Comparison of ENCODE assay signal across 9 cellular contexts in the genomic region with DNA sequence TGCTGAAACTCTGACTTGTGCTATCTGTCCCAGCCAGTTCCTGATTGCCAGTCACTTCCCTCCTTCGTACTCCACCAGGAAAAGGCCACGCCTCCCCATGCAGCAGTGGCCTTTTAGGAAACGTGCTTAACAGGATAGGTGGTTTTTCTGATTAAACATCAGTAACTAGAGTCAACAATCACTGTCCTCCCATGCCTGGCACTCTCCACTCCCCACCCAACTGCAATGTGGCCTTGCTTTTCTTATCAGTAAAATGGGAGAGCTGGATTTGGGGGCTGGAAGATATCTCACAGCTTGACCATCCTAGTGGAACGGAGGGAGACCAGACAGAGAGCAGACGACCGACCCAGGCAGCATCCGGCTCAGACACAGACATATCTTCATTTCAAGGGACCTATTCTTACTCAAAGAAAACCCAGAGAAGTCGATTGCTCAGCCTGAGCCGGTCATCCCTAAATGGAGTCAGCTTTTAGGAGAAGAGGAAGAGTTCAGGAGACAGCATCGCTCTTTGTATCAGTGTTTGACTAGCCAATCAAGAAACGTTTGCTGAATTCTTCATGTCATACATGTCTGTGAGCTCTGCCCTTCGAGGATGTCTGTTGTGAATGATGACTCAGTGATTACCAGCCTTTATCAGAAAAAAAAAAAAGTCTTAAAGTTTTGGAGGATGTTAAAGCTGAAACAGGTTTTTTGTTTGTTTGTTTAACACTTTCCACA. TPM values are rescaled to one million over a fixed set of nuclear protein-coding genes. Genes with fewer than 3 reads are reported as not detected.
DNase-seq lines count a peak whose midpoint lies in the region; ATAC-seq and TF ChIP-seq lines count a peak whose summit lies in the region.
"Had no signal": no experiment of that assay in that cellular context is flagged by ENCODE, and none has a peak within 500 bp of the region (broad histone marks: within the 10 kb centered on the region; RNA-seq: fewer than 3 reads in every experiment).

No MANE protein-coding gene starts in this region.

- H3K4me3 Mint-ChIP-seq in activated T-helper 2 cell treated with anti-CD3 and anti-CD28 coated beads, Interferon-gamma antibody, Interleukin-2, Interleukin-4, amounts not matched to agents 10 μg/mL and 5 μg/mL and 100 μg/mL, durations not matched to agents 14 hours and 24 hours and 36 hours (ENCODE audit: low read depth), result peak overlapping the region; percentile 35
- H3K4me3 Mint-ChIP-seq in immature natural killer cell, result no peak overlapping the region

- TF ChIP-seq CTCF in C4-2B (conservative IDR thresholded peaks at IDR 0.05) (no peak), transverse colon (IDR thresholded peaks at IDR 0.05) (no peak), GM10248 (IDR thresholded peaks at IDR 0.05; ENCODE audit: control extremely low read depth, extremely low read depth, low read depth, missing control alignments) (no peak)

- ATAC-seq in left colon, result peak; percentile 67

- peak overlapping the region; percentile 95 for H3K27ac Mint-ChIP-seq in activated T-helper 2 cell treated with anti-CD3 and anti-CD28 coated beads, Interferon-gamma antibody, Interleukin-2, Interleukin-4, amounts not matched to agents 10 μg/mL and 5 μg/mL and 100 μg/mL, durations not matched to agents 14 hours and 24 hours and 36 hours
- peak overlapping the region in 3 of 6 donors; percentile 35 to 64 (median 47) for H3K27ac Mint-ChIP-seq in immature natural killer cell

- POLR2A ChIA-PET in GM10248 (lab: Yijun Ruan, JAX), result no interaction called here

- DNase-seq in HK-2 (ENCODE audit: unreplicated experiment), result peak; percentile 61
- DNase-seq in activated T-helper 2 cell treated with anti-CD3 and anti-CD28 coated beads, Interferon-gamma antibody, Interleukin-2, Interleukin-4, amounts not matched to agents 10 μg/mL and 5 μg/mL and 100 μg/mL, durations not matched to agents 14 hours and 24 hours and 36 hours (ENCODE audit: low spot score), result no peak
- no peak for DNase-seq in left colon
- no peak for DNase-seq in transverse colon
- DNase-seq in immature natural killer cell, result no peak
- DNase-seq in GM10248 (ENCODE audit: extremely low spot score), result no peak
- no peak for DNase-seq in amygdala (lab: John Stamatoyannopoulos, UW)
- DNase-seq: activated CD4-positive, alpha-beta T cell treated with anti-CD3 and anti-CD28 coated beads, Interleukin-2, amount 50 U/mL, for 4 hours had no signal

- no peak for TF ChIP-seq POLR2A in transverse colon (IDR thresholded peaks at IDR 0.05)

- intact Hi-C loops in activated T-helper 2 cell treated with anti-CD3 and anti-CD28 coated beads, Interferon-gamma antibody, Interleukin-2, Interleukin-4, amounts not matched to agents 10 μg/mL and 5 μg/mL and 100 μg/mL, durations not matched to agents 14 hours and 24 hours and 36 hours (cut with micrococcal nuclease), result loop anchor here (1.0 kb wide), 1 partner anchor 12 kb away; the partner anchor contains the start of gene UBA6
- intact Hi-C loops in left colon (cut with DNase I, micrococcal nuclease) (no loop called here), transverse colon (cut with DNase I; ENCODE audit: low total_unique reads) (no loop called here)

- H3K27me3 Mint-ChIP-seq in activated T-helper 2 cell treated with anti-CD3 and anti-CD28 coated beads, Interferon-gamma antibody, Interleukin-2, Interleukin-4, amounts not matched to agents 10 μg/mL and 5 μg/mL and 100 μg/mL, durations not matched to agents 14 hours and 24 hours and 36 hours (ENCODE audit: low read depth), result no peaks in the 10 kb centered on the region
- peaks cover 0 to 2% (median 0%) of the 10 kb centered on the region in 3 donors for H3K27me3 Mint-ChIP-seq in immature natural killer cell (ENCODE audit: low read depth in 3 of 3)

- peaks cover 2% of the 10 kb centered on the region for H3K9me3 Mint-ChIP-seq in activated T-helper 2 cell treated with anti-CD3 and anti-CD28 coated beads, Interferon-gamma antibody, Interleukin-2, Interleukin-4, amounts not matched to agents 10 μg/mL and 5 μg/mL and 100 μg/mL, durations not matched to agents 14 hours and 24 hours and 36 hours
- peaks cover 0 to 2% (median 0%) of the 10 kb centered on the region in 6 donors for H3K9me3 Mint-ChIP-seq in immature natural killer cell

- H3K4me1 Mint-ChIP-seq in activated T-helper 2 cell treated with anti-CD3 and anti-CD28 coated beads, Interferon-gamma antibody, Interleukin-2, Interleukin-4, amounts not matched to agents 10 μg/mL and 5 μg/mL and 100 μg/mL, durations not matched to agents 14 hours and 24 hours and 36 hours (ENCODE audit: low read depth), result peaks cover 28% of the 10 kb centered on the region
- H3K4me1 Mint-ChIP-seq in immature natural killer cell, result peaks cover 15 to 16% of the 10 kb centered on the region in 2 donors

- H3K4me3 ChIP-seq in transverse colon, result no peak overlapping the region

- H3K36me3 ChIP-seq in transverse colon, result no peaks in the 10 kb centered on the region

- H3K4me1 ChIP-seq in transverse colon, result no peaks in the 10 kb centered on the region

- 76 to 87% methylated on average over 7 to 12 of the region's 12 CpGs for WGBS in transverse colon (ENCODE audit: low coverage in 1 of 2), 2 donors

- CTCF ChIA-PET in GM10248 (lab: Yijun Ruan, JAX), result interaction anchor here (0.8 to 1.0 kb wide), 2 partner anchors 10 to 33 kb away, joined by 3 to 5 read pairs; no protein-coding TSS in a partner anchor

- H3K27me3 ChIP-seq in transverse colon, result no peaks in the 10 kb centered on the region

- in situ Hi-C loops in transverse colon (cut with MboI; ENCODE audit: low pct_ligation_motif_present in 1 of 4, low pct_unique_long_range_greater_than_20kb in 1 of 4, low sequenced_read_pairs in 3 of 4), result no loop called here

- peaks cover 49% of the 10 kb centered on the region for H3K36me3 Mint-ChIP-seq in activated T-helper 2 cell treated with anti-CD3 and anti-CD28 coated beads, Interferon-gamma antibody, Interleukin-2, Interleukin-4, amounts not matched to agents 10 μg/mL and 5 μg/mL and 100 μg/mL, durations not matched to agents 14 hours and 24 hours and 36 hours (ENCODE audit: low read depth)
- peaks cover 0 to 5% (median 4%) of the 10 kb centered on the region in 3 donors for H3K36me3 Mint-ChIP-seq in immature natural killer cell

- no peak for TF ChIP-seq EP300 in transverse colon (IDR thresholded peaks at IDR 0.05; ENCODE audit: low read depth)

- H3K27ac ChIP-seq in C4-2B (peak overlapping the region; percentile 83), transverse colon (no peak overlapping the region)

- H3K9me3 ChIP-seq in transverse colon, result no peaks in the 10 kb centered on the region

RNA-seq across cellular contexts. Expression of gene UBA6, which starts 12.7 kb away (rescaled TPM):
- 84.8 and 88.4 TPM in 2 replicates for total RNA-seq in activated T-helper 2 cell treated with anti-CD3 and anti-CD28 coated beads, Interferon-gamma antibody, Interleukin-2, Interleukin-4, amounts not matched to agents 10 μg/mL and 5 μg/mL and 100 μg/mL, durations not matched to agents 14 hours and 24 hours and 36 hours
- total RNA-seq in left colon (10 to 100 TPM; 45.0 to 54.7 TPM), transverse colon (10 to 100 TPM; 20.9 to 52.7 (median 48.6) TPM)
- 10 to 100 TPM; 11.7 to 24.9 (median 12.0) TPM for polyA plus RNA-seq in immature natural killer cell

RNA-seq across cellular contexts. Expression of gene GNRHR, which starts 40.5 kb away (rescaled TPM):
- total RNA-seq in activated T-helper 2 cell treated with anti-CD3 and anti-CD28 coated beads, Interferon-gamma antibody, Interleukin-2, Interleukin-4, amounts not matched to agents 10 μg/mL and 5 μg/mL and 100 μg/mL, durations not matched to agents 14 hours and 24 hours and 36 hours, result not detected in 2 replicates
- not detected for total RNA-seq in left colon
- total RNA-seq in transverse colon, result not detected
- not detected for polyA plus RNA-seq in immature natural killer cell
